Comparison of ENCODE assay signal across 8 cellular contexts in the genomic region with DNA sequence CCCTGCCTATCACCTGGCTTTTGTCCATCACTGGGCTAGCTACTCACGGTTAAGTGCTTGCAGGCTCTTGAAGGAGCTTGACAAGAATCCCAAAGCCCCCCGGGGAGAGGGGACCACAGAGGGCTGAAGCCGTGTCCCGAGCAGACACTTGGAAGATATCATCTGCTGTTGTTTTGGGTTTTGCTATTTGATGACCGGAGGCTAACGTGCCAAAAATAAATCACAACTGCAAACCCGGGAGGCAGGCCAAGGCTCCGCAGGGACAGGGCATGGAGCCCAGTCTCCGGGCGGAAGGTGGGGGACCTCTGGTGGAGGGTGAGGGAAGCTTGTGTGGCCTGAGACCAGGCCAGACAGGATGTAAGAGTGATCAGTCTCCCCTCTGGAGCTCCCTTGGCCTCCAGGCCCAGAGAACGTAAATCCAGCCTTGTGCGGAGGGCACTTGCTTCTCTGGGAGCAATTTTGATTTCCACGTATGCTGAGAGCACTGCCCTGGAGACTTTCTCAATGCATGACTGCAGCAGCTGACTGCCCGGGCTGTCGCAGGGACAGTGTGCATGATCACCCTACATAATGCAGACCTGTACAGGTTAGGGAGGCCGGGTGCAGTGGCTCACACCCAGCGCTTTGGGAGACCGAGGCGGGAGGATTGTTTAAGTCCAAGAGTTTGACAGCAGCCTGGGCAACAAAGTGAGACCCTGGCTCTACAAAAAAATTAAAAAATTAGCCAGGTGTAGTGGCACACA. TPM values are rescaled to one million over a fixed set of nuclear protein-coding genes. Genes with fewer than 3 reads are reported as not detected.
DNase-seq lines count a peak whose midpoint lies in the region; ATAC-seq and TF ChIP-seq lines count a peak whose summit lies in the region.

PHKG1 (minus strand) TSS at position 164 of the 743 bp plus-strand sequence. CDS start 4,011 bp downstream, outside the sequence.

- no peak within 1 kb of the TSS for H3K27ac Mint-ChIP-seq in activated T-cell treated with anti-CD3 and anti-CD28 coated beads, Interleukin-2, amount 50 U/mL, for 72 hours
- peak within 1 kb of the TSS; percentile 59 for H3K27ac Mint-ChIP-seq in osteocyte (ENCODE audit: unreplicated experiment)
- no peak within 1 kb of the TSS for H3K27ac Mint-ChIP-seq in T-helper 2 cell treated with Interferon-gamma antibody and Interleukin-4, amounts not matched to agents 5 μg/mL and 100 μg/mL, for 36 hours

- DNase-seq in activated T-cell treated with anti-CD3 and anti-CD28 coated beads, Interleukin-2, amount 50 U/mL, for 72 hours: no peak
- no peak for DNase-seq in activated T-cell treated with anti-CD3 and anti-CD28 coated beads, Interleukin-2, amount 50 U/mL, for 4 hours
- peak; percentile 83 to 94 for DNase-seq in foreskin fibroblast
- DNase-seq in osteocyte (ENCODE audit: extremely low spot score, unreplicated experiment): peak; percentile 87
- DNase-seq in T-helper 2 cell treated with Interferon-gamma antibody and Interleukin-4, amounts not matched to agents 5 μg/mL and 100 μg/mL, for 36 hours (ENCODE audit: low spot score): no peak
- DNase-seq in NCI-H1436 treated with DMSO at 0.1 percent for 48 hours (lab: John Stamatoyannopoulos, UW): no peak

- no peaks in the 10 kb centered on the region for H3K27me3 Mint-ChIP-seq in activated T-cell treated with anti-CD3 and anti-CD28 coated beads, Interleukin-2, amount 50 U/mL, for 72 hours (ENCODE audit: low read depth)
- no peaks in the 10 kb centered on the region for H3K27me3 Mint-ChIP-seq in activated T-cell treated with anti-CD3 and anti-CD28 coated beads, Interleukin-2, amount 50 U/mL, for 4 hours (ENCODE audit: low read depth)
- no peaks in the 10 kb centered on the region for H3K27me3 Mint-ChIP-seq in osteocyte (ENCODE audit: unreplicated experiment)
- H3K27me3 Mint-ChIP-seq in T-helper 2 cell treated with Interferon-gamma antibody and Interleukin-4, amounts not matched to agents 5 μg/mL and 100 μg/mL, for 36 hours (ENCODE audit: low read depth): no peaks in the 10 kb centered on the region

- peak; percentile 69 for TF ChIP-seq CTCF in foreskin fibroblast (IDR thresholded peaks at IDR 0.05; ENCODE audit: low read depth, low read length)
- peak; percentile 49 for TF ChIP-seq CTCF in osteocyte (IDR thresholded peaks at IDR 0.05)

- peaks cover 2 to 5% of the 10 kb centered on the region in 2 donors for H3K36me3 Mint-ChIP-seq in activated T-cell treated with anti-CD3 and anti-CD28 coated beads, Interleukin-2, amount 50 U/mL, for 72 hours (ENCODE audit: insufficient read depth in 2 of 2)
- H3K36me3 Mint-ChIP-seq in activated T-cell treated with anti-CD3 and anti-CD28 coated beads, Interleukin-2, amount 50 U/mL, for 4 hours (ENCODE audit: insufficient read depth): peaks cover 5% of the 10 kb centered on the region
- H3K36me3 Mint-ChIP-seq in osteocyte (ENCODE audit: unreplicated experiment): peaks cover 3% of the 10 kb centered on the region
- peaks cover 5% of the 10 kb centered on the region for H3K36me3 Mint-ChIP-seq in T-helper 2 cell treated with Interferon-gamma antibody and Interleukin-4, amounts not matched to agents 5 μg/mL and 100 μg/mL, for 36 hours (ENCODE audit: low read depth)

- no peaks in the 10 kb centered on the region for H3K9me3 Mint-ChIP-seq in activated T-cell treated with anti-CD3 and anti-CD28 coated beads, Interleukin-2, amount 50 U/mL, for 72 hours
- H3K9me3 Mint-ChIP-seq in activated T-cell treated with anti-CD3 and anti-CD28 coated beads, Interleukin-2, amount 50 U/mL, for 4 hours: no peaks in the 10 kb centered on the region
- no peaks in the 10 kb centered on the region for H3K9me3 Mint-ChIP-seq in osteocyte (ENCODE audit: unreplicated experiment)
- no peaks in the 10 kb centered on the region for H3K9me3 Mint-ChIP-seq in T-helper 2 cell treated with Interferon-gamma antibody and Interleukin-4, amounts not matched to agents 5 μg/mL and 100 μg/mL, for 36 hours

- H3K4me1 Mint-ChIP-seq in activated T-cell treated with anti-CD3 and anti-CD28 coated beads, Interleukin-2, amount 50 U/mL, for 72 hours (ENCODE audit: low read depth): no peaks in the 10 kb centered on the region
- no peaks in the 10 kb centered on the region for H3K4me1 Mint-ChIP-seq in activated T-cell treated with anti-CD3 and anti-CD28 coated beads, Interleukin-2, amount 50 U/mL, for 4 hours (ENCODE audit: low read depth)
- H3K4me1 Mint-ChIP-seq in osteocyte (ENCODE audit: unreplicated experiment): peaks cover 13% of the 10 kb centered on the region
- H3K4me1 Mint-ChIP-seq in T-helper 2 cell treated with Interferon-gamma antibody and Interleukin-4, amounts not matched to agents 5 μg/mL and 100 μg/mL, for 36 hours (ENCODE audit: low read depth): no peaks in the 10 kb centered on the region

- peak within 1 kb of the TSS in 1 of 2 donors; percentile 31 for H3K4me3 ChIP-seq in foreskin fibroblast (ENCODE audit: low read depth in 1 of 2, low read length in 2 of 2)

- peak; percentile 18 to 23 for ATAC-seq in activated T-cell treated with anti-CD3 and anti-CD28 coated beads, Interleukin-2, amount 50 U/mL, for 72 hours (replicated peaks in 1 of 2)
- ATAC-seq in activated T-cell treated with anti-CD3 and anti-CD28 coated beads, Interleukin-2, amount 50 U/mL, for 4 hours: no peak
- peak; percentile 92 for ATAC-seq in SK-N-SH treated with all-trans-retinoic acid at 6 μM for 48 hours
- ATAC-seq in GM19397 (IDR thresholded peaks at IDR 0.05; ENCODE audit: unreplicated experiment): no peak

- H3K4me3 Mint-ChIP-seq in activated T-cell treated with anti-CD3 and anti-CD28 coated beads, Interleukin-2, amount 50 U/mL, for 72 hours: no peak within 1 kb of the TSS
- H3K4me3 Mint-ChIP-seq in activated T-cell treated with anti-CD3 and anti-CD28 coated beads, Interleukin-2, amount 50 U/mL, for 4 hours: no peak within 1 kb of the TSS
- H3K4me3 Mint-ChIP-seq in osteocyte (ENCODE audit: unreplicated experiment): no peak within 1 kb of the TSS
- no peak within 1 kb of the TSS for H3K4me3 Mint-ChIP-seq in T-helper 2 cell treated with Interferon-gamma antibody and Interleukin-4, amounts not matched to agents 5 μg/mL and 100 μg/mL, for 36 hours

TF ChIP-seq in SK-N-SH treated with all-trans-retinoic acid at 6 μM for 48 hours, 23 proteins besides CTCF, POLR2A, EP300 and RAD21:
- no peak for TF ChIP-seq TCF4 (CRISPR knock-in tag; IDR thresholded peaks at IDR 0.05; ENCODE audit: borderline replicate concordance)
- TF ChIP-seq BACH2 (CRISPR knock-in tag; IDR thresholded peaks at IDR 0.05; ENCODE audit: borderline replicate concordance): no peak
- TF ChIP-seq ZNF8 (CRISPR knock-in tag; IDR thresholded peaks at IDR 0.05): no peak
- no peak for TF ChIP-seq ZC3H10 (CRISPR knock-in tag; IDR thresholded peaks at IDR 0.05)
- no peak for TF ChIP-seq RARB (CRISPR knock-in tag; IDR thresholded peaks at IDR 0.05)
- no peak for TF ChIP-seq PATZ1 (CRISPR knock-in tag; IDR thresholded peaks at IDR 0.05; ENCODE audit: borderline replicate concordance)
- TF ChIP-seq CSRNP3 (CRISPR knock-in tag; IDR thresholded peaks at IDR 0.05): no peak
- TF ChIP-seq TOX (CRISPR knock-in tag; IDR thresholded peaks at IDR 0.05; ENCODE audit: borderline replicate concordance): no peak
- no peak for TF ChIP-seq OSR1 (CRISPR knock-in tag; IDR thresholded peaks at IDR 0.05)

RNA-seq across cellular contexts. Expression of gene PHKG1, which starts in this region (rescaled TPM):
- total RNA-seq in activated T-cell treated with anti-CD3 and anti-CD28 coated beads, Interleukin-2, amount 50 U/mL, for 72 hours: 1 to 10 TPM; 1.3 to 2.6 TPM
- total RNA-seq in activated T-cell treated with anti-CD3 and anti-CD28 coated beads, Interleukin-2, amount 50 U/mL, for 4 hours: 1 to 10 TPM; 1.4 to 1.9 (median 1.8) TPM
- 0.99 and 1.1 TPM in 2 replicates for total RNA-seq in osteocyte

Comparison
In these comparisons a context has a peak if more than half of its experiments do, and no peak if none do; other contexts are left out.
1. ATAC-seq: peak in activated T-cell treated with anti-CD3 and anti-CD28 coated beads, Interleukin-2, amount 50 U/mL, for 72 hours (2 of 2) and SK-N-SH treated with all-trans-retinoic acid at 6 μM for 48 hours (single experiment); none in activated T-cell treated with anti-CD3 and anti-CD28 coated beads, Interleukin-2, amount 50 U/mL, for 4 hours (0 of 2) and GM19397 (single experiment).
2. DNase-seq: peak in foreskin fibroblast (2 of 2) and osteocyte (single experiment); none in activated T-cell treated with anti-CD3 and anti-CD28 coated beads, Interleukin-2, amount 50 U/mL, for 72 hours (0 of 2), activated T-cell treated with anti-CD3 and anti-CD28 coated beads, Interleukin-2, amount 50 U/mL, for 4 hours (single experiment), T-helper 2 cell treated with Interferon-gamma antibody and Interleukin-4, amounts not matched to agents 5 μg/mL and 100 μg/mL, for 36 hours (single experiment) and NCI-H1436 treated with DMSO at 0.1 percent for 48 hours (single experiment).